Comparison of ENCODE assay signal across 18 cellular contexts in genomic region chr21:35153671-35154070, GRCh38.
A peak's percentile ranks its signal among the peaks of the same experiment; 100 is the strongest.
DNase-seq lines count a peak whose midpoint lies in the region; ATAC-seq and TF ChIP-seq lines count a peak whose summit lies in the region.
"Had no signal": no experiment of that assay in that cellular context is flagged by ENCODE, and none has a peak within 500 bp of the region (broad histone marks: within the 10 kb centered on the region; RNA-seq: fewer than 3 reads in every experiment).

No MANE protein-coding gene starts in this region.

- ATAC-seq in activated T-cell treated with anti-CD3 and anti-CD28 coated beads, Interleukin-2, amount 50 U/mL, for 72 hours (replicated peaks in 1 of 2) = no peak
- ATAC-seq in activated naive CD8-positive, alpha-beta T cell treated with anti-CD3 and anti-CD28 coated beads, Interleukin-2, amount 50 U/mL, for 24 hours = no peak
- ATAC-seq: CD8-positive, alpha-beta T cell had no signal

- H3K27me3 Mint-ChIP-seq in activated T-cell treated with anti-CD3 and anti-CD28 coated beads, Interleukin-2, amount 50 U/mL, for 72 hours (ENCODE audit: low read depth) = no peaks in the 10 kb centered on the region
- no peaks in the 10 kb centered on the region for H3K27me3 Mint-ChIP-seq in activated T-cell treated with anti-CD3 and anti-CD28 coated beads, Interleukin-2, amount 50 U/mL, for 24 hours
- no peaks in the 10 kb centered on the region for H3K27me3 Mint-ChIP-seq in activated naive CD8-positive, alpha-beta T cell treated with anti-CD3 and anti-CD28 coated beads, Interleukin-2, amount 50 U/mL, for 24 hours

- H3K4me3 ChIP-seq in brain microvascular endothelial cell (ENCODE audit: low read depth, low read length) (no peak overlapping the region), fibroblast of villous mesenchyme (ENCODE audit: low read depth, low read length) (no peak overlapping the region)
- H3K4me3 ChIP-seq: BLaER1, GM23248 had no signal

- in situ Hi-C loops in brain microvascular endothelial cell (cut with HindIII; ENCODE audit: low pct_ligation_motif_present, low sequenced_read_pairs) = no loop called here

- no peaks in the 10 kb centered on the region for H3K36me3 ChIP-seq in brain microvascular endothelial cell (replicated peaks)
- H3K36me3 ChIP-seq: BLaER1 had no signal

- DNase-seq in activated T-cell treated with anti-CD3 and anti-CD28 coated beads, Interleukin-2, amount 50 U/mL, for 72 hours = no peak
- DNase-seq in activated T-cell treated with anti-CD3 and anti-CD28 coated beads, Interleukin-2, amount 50 U/mL, for 24 hours = no peak
- DNase-seq in brain microvascular endothelial cell (peak; percentile 43), fibroblast of villous mesenchyme (ENCODE audit: low read depth) (peak; percentile 12), NCI-H2107 treated with DMSO at 0.1 percent for 48 hours (lab: John Stamatoyannopoulos, UW; ENCODE audit: unreplicated experiment) (no peak)
- DNase-seq in activated naive CD8-positive, alpha-beta T cell treated with anti-CD3 and anti-CD28 coated beads, Interleukin-2, amount 50 U/mL, for 24 hours = no peak
- DNase-seq: Caco-2; CD4-positive, CD25-positive, alpha-beta regulatory T cell; CD8-positive, alpha-beta T cell; DMS153; DND-41; GM23248; H7; HCEC 1CT had no signal

- peak overlapping the region; percentile 15 for H3K27ac Mint-ChIP-seq in activated T-cell treated with anti-CD3 and anti-CD28 coated beads, Interleukin-2, amount 50 U/mL, for 72 hours
- no peak overlapping the region for H3K27ac Mint-ChIP-seq in activated T-cell treated with anti-CD3 and anti-CD28 coated beads, Interleukin-2, amount 50 U/mL, for 24 hours
- no peak overlapping the region for H3K27ac Mint-ChIP-seq in activated naive CD8-positive, alpha-beta T cell treated with anti-CD3 and anti-CD28 coated beads, Interleukin-2, amount 50 U/mL, for 24 hours
- H3K27ac Mint-ChIP-seq: B cell; CD4-positive, CD25-positive, alpha-beta regulatory T cell; CD8-positive, alpha-beta T cell had no signal

- no peak for TF ChIP-seq CTCF in brain microvascular endothelial cell (IDR thresholded peaks at IDR 0.05; ENCODE audit: low read depth, low read length, missing control alignments)
- TF ChIP-seq CTCF in fibroblast of villous mesenchyme (IDR thresholded peaks at IDR 0.05; ENCODE audit: insufficient read depth, low read depth, low read length) = no peak

- peaks cover 43% of the 10 kb centered on the region for H3K4me1 Mint-ChIP-seq in activated T-cell treated with anti-CD3 and anti-CD28 coated beads, Interleukin-2, amount 50 U/mL, for 72 hours (ENCODE audit: low read depth)
- peaks cover 43% of the 10 kb centered on the region for H3K4me1 Mint-ChIP-seq in activated T-cell treated with anti-CD3 and anti-CD28 coated beads, Interleukin-2, amount 50 U/mL, for 24 hours (ENCODE audit: low read depth)
- H3K4me1 Mint-ChIP-seq in activated naive CD8-positive, alpha-beta T cell treated with anti-CD3 and anti-CD28 coated beads, Interleukin-2, amount 50 U/mL, for 24 hours = peaks cover 43% of the 10 kb centered on the region
- H3K4me1 Mint-ChIP-seq: B cell; CD4-positive, CD25-positive, alpha-beta regulatory T cell had no signal

- no peaks in the 10 kb centered on the region for H3K27me3 ChIP-seq in brain microvascular endothelial cell (replicated peaks)
- H3K27me3 ChIP-seq: BLaER1 had no signal

- H3K27ac ChIP-seq in brain microvascular endothelial cell = no peak overlapping the region
- H3K27ac ChIP-seq: 22Rv1, BLaER1, C4-2B, GM23248 had no signal

- peaks cover 11 to 23% of the 10 kb centered on the region in 2 donors for H3K36me3 Mint-ChIP-seq in activated T-cell treated with anti-CD3 and anti-CD28 coated beads, Interleukin-2, amount 50 U/mL, for 72 hours (ENCODE audit: insufficient read depth in 2 of 2)
- peaks cover 4% of the 10 kb centered on the region for H3K36me3 Mint-ChIP-seq in activated T-cell treated with anti-CD3 and anti-CD28 coated beads, Interleukin-2, amount 50 U/mL, for 24 hours (ENCODE audit: low read depth)
- peaks cover 11% of the 10 kb centered on the region for H3K36me3 Mint-ChIP-seq in activated naive CD8-positive, alpha-beta T cell treated with anti-CD3 and anti-CD28 coated beads, Interleukin-2, amount 50 U/mL, for 24 hours (ENCODE audit: low read depth)
- H3K36me3 Mint-ChIP-seq: CD8-positive, alpha-beta T cell had no signal

- H3K9me3 Mint-ChIP-seq in activated T-cell treated with anti-CD3 and anti-CD28 coated beads, Interleukin-2, amount 50 U/mL, for 72 hours = peaks cover 9 to 10% of the 10 kb centered on the region in 2 donors
- H3K9me3 Mint-ChIP-seq in activated T-cell treated with anti-CD3 and anti-CD28 coated beads, Interleukin-2, amount 50 U/mL, for 24 hours = peaks cover 17% of the 10 kb centered on the region
- peaks cover 27% of the 10 kb centered on the region for H3K9me3 Mint-ChIP-seq in activated naive CD8-positive, alpha-beta T cell treated with anti-CD3 and anti-CD28 coated beads, Interleukin-2, amount 50 U/mL, for 24 hours

- H3K4me3 Mint-ChIP-seq in activated T-cell treated with anti-CD3 and anti-CD28 coated beads, Interleukin-2, amount 50 U/mL, for 72 hours = no peak overlapping the region
- no peak overlapping the region for H3K4me3 Mint-ChIP-seq in activated T-cell treated with anti-CD3 and anti-CD28 coated beads, Interleukin-2, amount 50 U/mL, for 24 hours
- H3K4me3 Mint-ChIP-seq in activated naive CD8-positive, alpha-beta T cell treated with anti-CD3 and anti-CD28 coated beads, Interleukin-2, amount 50 U/mL, for 24 hours = no peak overlapping the region
- H3K4me3 Mint-ChIP-seq: B cell; CD4-positive, CD25-positive, alpha-beta regulatory T cell; CD8-positive, alpha-beta T cell had no signal

Comparison
In these comparisons a context has a peak if more than half of its experiments do, and no peak if none do; other contexts are left out.
1. DNase-seq: peak in brain microvascular endothelial cell (single experiment) and fibroblast of villous mesenchyme (single experiment); none in activated T-cell treated with anti-CD3 and anti-CD28 coated beads, Interleukin-2, amount 50 U/mL, for 72 hours (0 of 2), activated T-cell treated with anti-CD3 and anti-CD28 coated beads, Interleukin-2, amount 50 U/mL, for 24 hours (single experiment), activated naive CD8-positive, alpha-beta T cell treated with anti-CD3 and anti-CD28 coated beads, Interleukin-2, amount 50 U/mL, for 24 hours (single experiment) and NCI-H2107 treated with DMSO at 0.1 percent for 48 hours (single experiment).